In genomic region chr1:189429610-189430009, GRCh38 we compare ENCODE assay signal across 8 cellular contexts.
A peak's percentile ranks its signal among the peaks of the same experiment; 100 is the strongest.
DNase-seq lines count a peak whose midpoint lies in the region; ATAC-seq and TF ChIP-seq lines count a peak whose summit lies in the region.

No MANE protein-coding gene starts in this region.

- no peak overlapping the region for H3K9ac ChIP-seq in PC-3 (ENCODE audit: low read length)

- H3K4me1 Mint-ChIP-seq in activated CD4-positive, alpha-beta T cell treated with anti-CD3 and anti-CD28 coated beads, Interleukin-2, amount 10 ng/mL, durations not matched to agents 24 days and 14 days: no peaks in the 10 kb centered on the region

- TF ChIP-seq CTCF in PC-3 (conservative IDR thresholded peaks at IDR 0.05; ENCODE audit: low read depth, low read length) (peak; percentile 69), foreskin keratinocyte (conservative IDR thresholded peaks at IDR 0.05) (peak; percentile 45)

- ATAC-seq in PC-3 (no peak), foreskin keratinocyte (no peak), HG02852 (IDR thresholded peaks at IDR 0.05; ENCODE audit: unreplicated experiment) (no peak), HG03280 (IDR thresholded peaks at IDR 0.05; ENCODE audit: unreplicated experiment) (no peak)

- H2AFZ ChIP-seq in PC-3 (ENCODE audit: low read length): no peak overlapping the region

- H3K9me3 Mint-ChIP-seq in activated CD4-positive, alpha-beta T cell treated with anti-CD3 and anti-CD28 coated beads, Interleukin-2, amount 10 ng/mL, durations not matched to agents 24 days and 14 days: no peaks in the 10 kb centered on the region

- H3K9me2 ChIP-seq in PC-3 (replicated peaks; ENCODE audit: low read length): no peaks in the 10 kb centered on the region

- H3K9me3 ChIP-seq in PC-3 (ENCODE audit: low read length): no peaks in the 10 kb centered on the region

- DNase-seq in AG08396 (ENCODE audit: low spot score) (peak; percentile 11), H7 (peak; percentile 7), PC-3 (peak; percentile 71), foreskin keratinocyte (peak in 1 of 2 donors; percentile 13)
- DNase-seq in activated CD4-positive, alpha-beta T cell treated with anti-CD3 and anti-CD28 coated beads, Interleukin-2, amount 10 ng/mL, durations not matched to agents 24 days and 14 days: no peak
- no peak for DNase-seq in activated CD4-positive, alpha-beta T cell treated with anti-CD3 and anti-CD28 coated beads for 4 hours

- no peaks in the 10 kb centered on the region for H3K27me3 ChIP-seq in H7 (ENCODE audit: control insufficient read depth, insufficient read depth, low read length)
- H3K27me3 ChIP-seq in PC-3 (ENCODE audit: low read length): no peaks in the 10 kb centered on the region
- no peaks in the 10 kb centered on the region for H3K27me3 ChIP-seq in foreskin keratinocyte

- H3K4me3 ChIP-seq in H7 (ENCODE audit: insufficient read depth, low read depth, low read length) (no peak overlapping the region), PC-3 (ENCODE audit: low read length) (no peak overlapping the region)

- no peak overlapping the region for H3K27ac Mint-ChIP-seq in activated CD4-positive, alpha-beta T cell treated with anti-CD3 and anti-CD28 coated beads, Interleukin-2, amount 10 ng/mL, durations not matched to agents 24 days and 14 days

- no peaks in the 10 kb centered on the region for H3K36me3 Mint-ChIP-seq in activated CD4-positive, alpha-beta T cell treated with anti-CD3 and anti-CD28 coated beads, Interleukin-2, amount 10 ng/mL, durations not matched to agents 24 days and 14 days (ENCODE audit: low read depth)

- intact Hi-C loops in PC-3 (cut with micrococcal nuclease): loop anchor here (2.0 to 10.0 kb wide), 4 partner anchors 178 to 1005 kb away; no protein-coding TSS in a partner anchor
- intact Hi-C loops in activated CD4-positive, alpha-beta T cell treated with anti-CD3 and anti-CD28 coated beads, Interleukin-2, amount 10 ng/mL, durations not matched to agents 24 days and 14 days (cut with micrococcal nuclease): no loop called here

- no peaks in the 10 kb centered on the region for H4K20me1 ChIP-seq in PC-3 (ENCODE audit: low read length)

- no TSS peak for BruUV-seq in PC-3 (replicated peaks; lab: Mats Ljungman, UMichigan)

- H3K27ac ChIP-seq in PC-3 (ENCODE audit: low read length) (no peak overlapping the region), foreskin keratinocyte (no peak overlapping the region)

- CTCF ChIA-PET in PC-3 (lab: Charles Lee): no interaction called here

- POLR2A ChIA-PET in PC-3 (lab: Charles Lee; ENCODE audit: unreplicated experiment): no interaction called here

- H3F3A ChIP-seq in PC-3 (ENCODE audit: low read length, unreplicated experiment): no peaks in the 10 kb centered on the region

- H3K36me3 ChIP-seq in H7 (replicated peaks; ENCODE audit: control insufficient read depth, insufficient read depth, low read length): no peaks in the 10 kb centered on the region
- H3K36me3 ChIP-seq in PC-3 (ENCODE audit: low read depth, low read length): no peaks in the 10 kb centered on the region

- H3K27me3 Mint-ChIP-seq in activated CD4-positive, alpha-beta T cell treated with anti-CD3 and anti-CD28 coated beads, Interleukin-2, amount 10 ng/mL, durations not matched to agents 24 days and 14 days: no peaks in the 10 kb centered on the region

- H3K4me2 ChIP-seq in PC-3 (ENCODE audit: low read length): no peak overlapping the region

- H3K4me1 ChIP-seq in PC-3 (ENCODE audit: insufficient read depth, low read length) (peaks cover 3% of the 10 kb centered on the region), foreskin keratinocyte (no peaks in the 10 kb centered on the region)

- no peak overlapping the region for H3K4me3 Mint-ChIP-seq in activated CD4-positive, alpha-beta T cell treated with anti-CD3 and anti-CD28 coated beads, Interleukin-2, amount 10 ng/mL, durations not matched to agents 24 days and 14 days

- no peaks in the 10 kb centered on the region for H3K79me2 ChIP-seq in PC-3 (ENCODE audit: low read length)

Comparison
In these comparisons a context has a peak if more than half of its experiments do, and no peak if none do; other contexts are left out.
1. DNase-seq: peak in AG08396 (single experiment), H7 (single experiment) and PC-3 (single experiment); none in activated CD4-positive, alpha-beta T cell treated with anti-CD3 and anti-CD28 coated beads, Interleukin-2, amount 10 ng/mL, durations not matched to agents 24 days and 14 days (single experiment) and activated CD4-positive, alpha-beta T cell treated with anti-CD3 and anti-CD28 coated beads for 4 hours (0 of 2).